23 cellular contexts compared by ENCODE assay signal in genomic region chr9:89144242-89144641, GRCh38. TPM values are rescaled to one million over a fixed set of nuclear protein-coding genes. Genes with fewer than 3 reads are reported as not detected.
"Had no signal": no experiment of that assay in that cellular context is flagged by ENCODE, and none has a peak within 500 bp of the region (broad histone marks: within the 10 kb centered on the region; RNA-seq: fewer than 3 reads in every experiment).

No MANE protein-coding gene starts in this region.

- H3K27me3 Mint-ChIP-seq: IgD-negative memory B cell had no signal

- H3K4me3 Mint-ChIP-seq: IgD-negative memory B cell had no signal

- FAIRE-seq: HepG2, K562 had no signal

- H3K9me3 ChIP-seq: SK-N-SH had no signal

- ATAC-seq: HepG2, K562, Panc1, PC-3 had no signal

- DNase-seq: Kasumi-1, MM.1S, NCI-H1092 treated with DMSO at 0.1 percent for 48 hours, NCI-H1436, NCI-H187, NCI-H2029, NCI-H2081 treated with DMSO at 0.1 percent for 48 hours, NCI-H2171, NCI-H226, NCI-H446, NCI-H510A, NCI-H524 treated with DMSO at 0.1 percent for 48 hours, NCI-H69, NCI-H774, PC-3, SHP77, SK-N-SH had no signal

- H3K27ac ChIP-seq: KMS-11, RWPE1 had no signal

- H3K4me2 ChIP-seq: KMS-11 had no signal

- H3K36me3 Mint-ChIP-seq: IgD-negative memory B cell had no signal

- H3K27ac Mint-ChIP-seq: IgD-negative memory B cell had no signal

- H3K9ac ChIP-seq: KMS-11, SK-N-SH had no signal

- H3K4me3 ChIP-seq: K562 had no signal

RNA-seq across cellular contexts. Expression of gene SHC3, which starts 34.4 kb away (rescaled TPM):
- total RNA-seq: K562 had no signal
- polyA plus RNA-seq: IgD-negative memory B cell, K562 had no signal
